9 cellular contexts compared by ENCODE assay signal in genomic region chr4:89226665-89227572, GRCh38.
A peak's percentile ranks its signal among the peaks of the same experiment; 100 is the strongest.
DNase-seq lines count a peak whose midpoint lies in the region; ATAC-seq and TF ChIP-seq lines count a peak whose summit lies in the region.
"Had no signal": no experiment of that assay in that cellular context is flagged by ENCODE, and none has a peak within 500 bp of the region (broad histone marks: within the 10 kb centered on the region; RNA-seq: fewer than 3 reads in every experiment).

No MANE protein-coding gene starts in this region.

- H3K36me3 Mint-ChIP-seq in CD4-positive, alpha-beta memory T cell = no peaks in the 10 kb centered on the region
- H3K36me3 Mint-ChIP-seq in mesothelial cell of epicardium = no peaks in the 10 kb centered on the region

- ATAC-seq in GM19397 (IDR thresholded peaks at IDR 0.05; ENCODE audit: unreplicated experiment) = peak; percentile 88
- peak; percentile 85 for ATAC-seq in HG03571 (IDR thresholded peaks at IDR 0.05; ENCODE audit: unreplicated experiment)

- H3K4me3 ChIP-seq in CD4-positive, alpha-beta memory T cell (ENCODE audit: low read length in 2 of 2) = no peak overlapping the region
- H3K4me3 ChIP-seq in endocrine pancreas (ENCODE audit: control insufficient read depth, insufficient read depth, low read length) = peak overlapping the region; percentile 37

- H3K27me3 Mint-ChIP-seq in CD4-positive, alpha-beta memory T cell = no peaks in the 10 kb centered on the region
- H3K27me3 Mint-ChIP-seq in mesothelial cell of epicardium (ENCODE audit: low read depth) = no peaks in the 10 kb centered on the region

- peak; percentile 71 to 76 (median 73) for DNase-seq in CD4-positive, alpha-beta memory T cell
- peak; percentile 57 for DNase-seq in NCI-H82 treated with DMSO at 0.1 percent for 48 hours (lab: John Stamatoyannopoulos, UW; ENCODE audit: unreplicated experiment)
- peak; percentile 18 to 32 (median 24) for DNase-seq in activated CD8-positive, alpha-beta memory T cell treated with anti-CD3 and anti-CD28 coated beads for 48 hours (ENCODE audit: low read depth in 2 of 3, low spot score in 2 of 3)
- DNase-seq in mesothelial cell of epicardium (ENCODE audit: low spot score in 2 of 2, unreplicated experiment in 2 of 2) = peak; percentile 30 to 73
- peak; percentile 50 to 63 for DNase-seq in stimulated activated CD8-positive, alpha-beta memory T cell treated with anti-CD3 and anti-CD28 coated beads, Interleukin-2, amount 100 ng/mL, for 1 hour (ENCODE audit: low read depth in 2 of 2)

- peak overlapping the region; percentile 4 to 83 (median 58) for H3K27ac Mint-ChIP-seq in CD4-positive, alpha-beta memory T cell
- H3K27ac Mint-ChIP-seq in mesothelial cell of epicardium = peak overlapping the region; percentile 6
- H3K27ac Mint-ChIP-seq: T-helper 1 cell treated with Interleukin-12 subunit alpha and Interleukin-12 subunit beta and Interleukin-4 antibody, amounts not matched to agents 30 μg/mL and 1 μg/mL, for 36 hours had no signal

- H3K9me3 Mint-ChIP-seq in CD4-positive, alpha-beta memory T cell = peaks cover 0 to 3% (median 0%) of the 10 kb centered on the region in 8 donors
- peaks cover 3% of the 10 kb centered on the region for H3K9me3 Mint-ChIP-seq in mesothelial cell of epicardium

- peaks cover 4% of the 10 kb centered on the region for H3K4me1 ChIP-seq in CD4-positive, alpha-beta memory T cell (ENCODE audit: insufficient read depth, low read length)
- H3K4me1 ChIP-seq in endocrine pancreas (ENCODE audit: control insufficient read depth, insufficient read depth, low read length) = no peaks in the 10 kb centered on the region

- CTCF ChIA-PET in CD4-positive, alpha-beta memory T cell (lab: Charles Lee; ENCODE audit: partially characterized antibody) = interaction anchor here (0.7 to 6.2 kb wide), 37 partner anchors 10 to 217 kb away, joined by 3 to 190 read pairs (median 4); no protein-coding TSS in a partner anchor

- peaks cover 1 to 5% (median 3%) of the 10 kb centered on the region in 4 donors for H3K4me1 Mint-ChIP-seq in CD4-positive, alpha-beta memory T cell
- H3K4me1 Mint-ChIP-seq in mesothelial cell of epicardium = peaks cover 14% of the 10 kb centered on the region

- no peaks in the 10 kb centered on the region for H3K36me3 ChIP-seq in CD4-positive, alpha-beta memory T cell (ENCODE audit: insufficient read depth, low read length)
- no peaks in the 10 kb centered on the region for H3K36me3 ChIP-seq in endocrine pancreas (ENCODE audit: control insufficient read depth, insufficient read depth, low read length)

- peak; percentile 70 for TF ChIP-seq CTCF in mesothelial cell of epicardium (IDR thresholded peaks at IDR 0.05; ENCODE audit: unreplicated experiment)

- intact Hi-C loops in CD4-positive, alpha-beta memory T cell (cut with micrococcal nuclease) = loop anchor here (1.0 to 5.0 kb wide), 6 partner anchors 70 to 674 kb away; no protein-coding TSS in a partner anchor

- no peak overlapping the region for H3K9ac ChIP-seq in endocrine pancreas (ENCODE audit: control insufficient read depth, insufficient read depth, low read length)

- H3K27me3 ChIP-seq in CD4-positive, alpha-beta memory T cell (ENCODE audit: insufficient read depth, low read length) = no peaks in the 10 kb centered on the region
- H3K27me3 ChIP-seq in endocrine pancreas (ENCODE audit: control insufficient read depth, insufficient read depth, low read length) = no peaks in the 10 kb centered on the region

- peak overlapping the region; percentile 27 to 76 (median 57) for H3K4me3 Mint-ChIP-seq in CD4-positive, alpha-beta memory T cell
- H3K4me3 Mint-ChIP-seq in mesothelial cell of epicardium = peak overlapping the region; percentile 52
- H3K4me3 Mint-ChIP-seq: T-helper 1 cell treated with Interleukin-12 subunit alpha and Interleukin-12 subunit beta and Interleukin-4 antibody, amounts not matched to agents 30 μg/mL and 1 μg/mL, for 36 hours had no signal

- POLR2A ChIA-PET in CD4-positive, alpha-beta memory T cell (lab: Charles Lee; ENCODE audit: partially characterized antibody) = interaction anchor here (0.8 to 1.5 kb wide), 5 partner anchors 25 to 209 kb away, joined by 3 to 6 read pairs (median 3); no protein-coding TSS in a partner anchor

- H3K9me3 ChIP-seq in CD4-positive, alpha-beta memory T cell (ENCODE audit: control insufficient read depth in 1 of 2, low read length in 2 of 2) = no peaks in the 10 kb centered on the region
- H3K9me3 ChIP-seq in endocrine pancreas (ENCODE audit: control insufficient read depth, low read length) = no peaks in the 10 kb centered on the region

- no peak overlapping the region for H3K27ac ChIP-seq in CD4-positive, alpha-beta memory T cell (ENCODE audit: low read depth, low read length)
